ENCODE assay signal across 11 cellular contexts in genomic region chr5:175895701-175896102, GRCh38. TPM values are rescaled to one million over a fixed set of nuclear protein-coding genes. Genes with fewer than 3 reads are reported as not detected.
DNase-seq lines count a peak whose midpoint lies in the region; ATAC-seq and TF ChIP-seq lines count a peak whose summit lies in the region.
"Had no signal": no experiment of that assay in that cellular context is flagged by ENCODE, and none has a peak within 500 bp of the region (broad histone marks: within the 10 kb centered on the region; RNA-seq: fewer than 3 reads in every experiment).

No MANE protein-coding gene starts in this region.

- in situ Hi-C loops in ACHN (cut with HindIII; ENCODE audit: low pct_ligation_motif_present, low pct_unique_long_range_greater_than_20kb, low sequenced_read_pairs), result no loop called here

- no peaks in the 10 kb centered on the region for H3K9me3 ChIP-seq in WERI-Rb-1 (ENCODE audit: severe bottlenecking)
- no peaks in the 10 kb centered on the region for H3K9me3 ChIP-seq in left lung
- no peaks in the 10 kb centered on the region for H3K9me3 ChIP-seq in esophagus muscularis mucosa

- H3K36me3 ChIP-seq in WERI-Rb-1 (no peaks in the 10 kb centered on the region), left lung (no peaks in the 10 kb centered on the region), esophagus muscularis mucosa (no peaks in the 10 kb centered on the region)

- peak; percentile 22 for ATAC-seq in left ventricle myocardium superior
- no peak for ATAC-seq in Right ventricle myocardium inferior
- peak; percentile 93 for ATAC-seq in HG03378 (IDR thresholded peaks at IDR 0.05; ENCODE audit: unreplicated experiment)
- ATAC-seq in left lung, result peak; percentile 50

- intact Hi-C loops in left ventricle myocardium superior (cut with micrococcal nuclease), result no loop called here
- intact Hi-C loops in Right ventricle myocardium inferior (cut with DNase I), result no loop called here
- intact Hi-C loops in left lung (cut with DNase I), result no loop called here
- intact Hi-C loops in esophagus muscularis mucosa (cut with DNase I), result no loop called here

- no peak for DNase-seq in left ventricle myocardium superior
- DNase-seq in Right ventricle myocardium inferior (ENCODE audit: missing footprints), result no peak
- DNase-seq in WERI-Rb-1, result peak; percentile 71
- DNase-seq in left lung, result no peak
- no peak for DNase-seq in esophagus muscularis mucosa (ENCODE audit: extremely low spot score)
- DNase-seq in NCI-H2107 (lab: John Stamatoyannopoulos, UW), result no peak
- no peak for DNase-seq in ACHN

- 51% methylated on average over 9 of the region's 9 CpGs for WGBS in esophagus muscularis mucosa

- H3K4me3 ChIP-seq in WERI-Rb-1 (ENCODE audit: low read depth, low read length) (peak overlapping the region; percentile 8; the same call in 1 of the 2 replicates), left lung (no peak overlapping the region), esophagus muscularis mucosa (no peak overlapping the region)

- H3K27ac ChIP-seq in WERI-Rb-1 (peak overlapping the region; percentile 47), left lung (peak overlapping the region in 1 of 2 donors; percentile 66), esophagus muscularis mucosa (replicated peaks in 1 of 4) (no peak overlapping the region)

- H3K27me3 ChIP-seq in WERI-Rb-1 (ENCODE audit: insufficient read depth, low read depth, severe bottlenecking) (peaks cover 12% of the 10 kb centered on the region), left lung (no peaks in the 10 kb centered on the region), esophagus muscularis mucosa (peaks cover 0 to 27% (median 0%) of the 10 kb centered on the region in 4 donors)

- TF ChIP-seq EP300 in esophagus muscularis mucosa (IDR thresholded peaks at IDR 0.05), result no peak

- TF ChIP-seq CTCF in WERI-Rb-1 (IDR thresholded peaks at IDR 0.05; ENCODE audit: low read depth, low read length) (no peak), left lung (IDR thresholded peaks at IDR 0.05) (no peak), esophagus muscularis mucosa (IDR thresholded peaks at IDR 0.05) (no peak)

- H3K4me1 ChIP-seq in left lung, result peaks cover 0 to 8% of the 10 kb centered on the region in 2 donors
- H3K4me1 ChIP-seq in esophagus muscularis mucosa, result peaks cover 0 to 8% (median 3%) of the 10 kb centered on the region in 4 donors

- TF ChIP-seq POLR2A in esophagus muscularis mucosa (IDR thresholded peaks at IDR 0.05; ENCODE audit: low read depth), result no peak

RNA-seq across cellular contexts. Expression of gene CPLX2, which starts 24.3 kb away (rescaled TPM):
- total RNA-seq in left ventricle myocardium superior (not detected), Right ventricle myocardium inferior (not detected), left lung (not detected), esophagus muscularis mucosa (1 to 10 TPM; 1.9 to 7.5 (median 5.4) TPM)
- total RNA-seq: activated CD8-positive, alpha-beta memory T cell treated with anti-CD3 and anti-CD28 coated beads for 36 hours; liver; subcutaneous adipose tissue had no signal
